Comparison of ENCODE assay signal across 33 cellular contexts in the genomic region with DNA sequence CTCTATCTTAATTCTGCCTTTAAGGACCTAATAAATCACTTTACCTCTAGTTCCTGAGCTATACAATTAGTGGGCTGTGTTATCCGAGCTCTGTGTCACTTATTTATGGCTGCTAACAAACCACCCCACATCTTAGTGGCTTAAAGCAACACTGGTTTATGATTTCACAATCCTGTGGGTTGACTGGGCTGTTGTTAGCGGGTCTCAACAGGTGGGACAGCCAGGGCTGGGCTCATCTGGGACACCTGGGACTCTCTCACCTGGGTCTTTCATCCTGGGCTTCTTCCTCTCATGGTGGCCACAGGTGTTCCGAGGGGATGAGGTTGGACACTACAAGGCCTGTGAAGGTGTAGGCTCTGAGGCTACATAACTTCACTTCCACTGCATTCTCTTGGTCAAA. TPM values are rescaled to one million over a fixed set of nuclear protein-coding genes. Genes with fewer than 3 reads are reported as not detected.
DNase-seq lines count a peak whose midpoint lies in the region; ATAC-seq and TF ChIP-seq lines count a peak whose summit lies in the region.
"Had no signal": no experiment of that assay in that cellular context is flagged by ENCODE, and none has a peak within 500 bp of the region (broad histone marks: within the 10 kb centered on the region; RNA-seq: fewer than 3 reads in every experiment).

No MANE protein-coding gene starts in this region.

- 67% methylated on average over 3 of the region's 3 CpGs for WGBS in mammary epithelial cell (ENCODE audit: low coverage, missing lambda C conversion rate)
- no CpG with 5 or more reads among the region's 3 CpGs for WGBS in gastroesophageal sphincter (ENCODE audit: low coverage in 1 of 2), 2 donors

- DNase-seq in mammary epithelial cell (peak; percentile 19), breast epithelium (ENCODE audit: low spot score in 2 of 2) (no peak), NOMO-1 treated with dmso at 0.1 percent for 144 hours (lab: John Stamatoyannopoulos, UW; ENCODE audit: unreplicated experiment) (peak; percentile 82), medulla oblongata (ENCODE audit: extremely low spot score) (no peak), substantia nigra (lab: John Stamatoyannopoulos, UW) (no peak)
- DNase-seq: activated CD8-positive, alpha-beta memory T cell treated with anti-CD3 and anti-CD28 coated beads, Interleukin-2, amount 50 U/mL, for 48 hours; activated CD8-positive, alpha-beta T cell treated with anti-CD3 and anti-CD28 coated beads for 36 hours; activated naive CD4-positive, alpha-beta T cell treated with anti-CD3 and anti-CD28 coated beads, Interleukin-2, amount 50 U/mL, for 16 hours; amniotic stem cell; CD4-positive, CD25-positive, alpha-beta regulatory T cell; DND-41; GF-D8; KG1; kidney glomerular epithelial cell; lower lobe of right lung; MG63; mucosa of descending colon; natural killer cell; NCI-H1436; NCI-H345; NCI-H774; PC-3; SK-N-SH; stimulated activated CD4-positive, alpha-beta T cell treated with anti-CD3 and anti-CD28 coated beads, Interleukin-4, amount 100 ng/mL, for 24 hours; upper lobe of right lung had no signal

- no peak overlapping the region for H3K4me2 ChIP-seq in mammary epithelial cell (ENCODE audit: insufficient read depth, low read depth, low read length)
- H3K4me2 ChIP-seq: GM23338, hepatocyte, SK-N-SH had no signal

- intact Hi-C loops in mammary epithelial cell (cut with micrococcal nuclease), result no loop called here
- intact Hi-C loops in breast epithelium (cut with DNase I; ENCODE audit: low total_unique reads), result no loop called here
- intact Hi-C loops in dendritic cell treated with granulocyte-macrophage colony-stimulating factor and Interleukin-4, amounts not matched to agents 40 ng/mL and 50 ng/mL, for 4 days (cut with micrococcal nuclease), result no loop called here

- H3K36me3 Mint-ChIP-seq in dendritic cell treated with granulocyte-macrophage colony-stimulating factor and Interleukin-4, amounts not matched to agents 40 ng/mL and 50 ng/mL, for 4 days (ENCODE audit: low read depth), result no peaks in the 10 kb centered on the region
- H3K36me3 Mint-ChIP-seq: brain; CD4-positive, CD25-positive, alpha-beta regulatory T cell; natural killer cell had no signal

- H3K4me1 Mint-ChIP-seq in dendritic cell treated with granulocyte-macrophage colony-stimulating factor and Interleukin-4, amounts not matched to agents 40 ng/mL and 50 ng/mL, for 4 days (ENCODE audit: low read depth), result peaks cover 32% of the 10 kb centered on the region
- H3K4me1 Mint-ChIP-seq: brain had no signal

- no peaks in the 10 kb centered on the region for H3K79me2 ChIP-seq in mammary epithelial cell (ENCODE audit: insufficient read depth, low read length)
- H3K79me2 ChIP-seq: hepatocyte had no signal

- H4K20me1 ChIP-seq in mammary epithelial cell (ENCODE audit: insufficient read depth, low read length), result no peaks in the 10 kb centered on the region

- H3K36me3 ChIP-seq in mammary epithelial cell (ENCODE audit: insufficient read depth, low read length) (no peaks in the 10 kb centered on the region), breast epithelium (no peaks in the 10 kb centered on the region), gastroesophageal sphincter (no peaks in the 10 kb centered on the region)
- H3K36me3 ChIP-seq: lower lobe of right lung, MG63, upper lobe of right lung had no signal

- BruUV-seq in mammary epithelial cell (replicated peaks; lab: Mats Ljungman, UMichigan), result no TSS peak

- peaks cover 9% of the 10 kb centered on the region for H3K27me3 Mint-ChIP-seq in dendritic cell treated with granulocyte-macrophage colony-stimulating factor and Interleukin-4, amounts not matched to agents 40 ng/mL and 50 ng/mL, for 4 days
- H3K27me3 Mint-ChIP-seq: activated CD8-positive, alpha-beta T cell treated with anti-CD3 and anti-CD28 coated beads for 36 hours; CD4-positive, CD25-positive, alpha-beta regulatory T cell had no signal

- H2AFZ ChIP-seq in mammary epithelial cell (ENCODE audit: low read depth, low read length), result no peak overlapping the region
- H2AFZ ChIP-seq: GM23338, hepatocyte had no signal

- H3K9ac ChIP-seq in mammary epithelial cell (ENCODE audit: insufficient read depth, low read length), result no peak overlapping the region
- H3K9ac ChIP-seq: SK-N-SH had no signal

- CTCF ChIA-PET in mammary epithelial cell (lab: Charles Lee; ENCODE audit: low non-redundant PET), result no interaction called here

- peak overlapping the region; percentile 40 for H3K27ac Mint-ChIP-seq in dendritic cell treated with granulocyte-macrophage colony-stimulating factor and Interleukin-4, amounts not matched to agents 40 ng/mL and 50 ng/mL, for 4 days
- H3K27ac Mint-ChIP-seq: activated CD8-positive, alpha-beta T cell treated with anti-CD3 and anti-CD28 coated beads for 36 hours; activated T-helper 1 cell treated with anti-CD3 and anti-CD28 coated beads, Interleukin-12 subunit alpha, Interleukin-12 subunit beta, Interleukin-2, Interleukin-4 antibody, amounts not matched to agents 30 ng/mL and 10 ng/mL and 1 ng/mL, durations not matched to agents 14 hours and 24 hours and 36 hours; GM23338; natural killer cell; T-helper 1 cell treated with Interleukin-12 subunit alpha and Interleukin-12 subunit beta and Interleukin-4 antibody, amounts not matched to agents 30 μg/mL and 1 μg/mL, for 36 hours had no signal

- no peaks in the 10 kb centered on the region for H3K9me3 ChIP-seq in mammary epithelial cell (replicated peaks; ENCODE audit: insufficient read depth, low read length)
- no peaks in the 10 kb centered on the region for H3K9me3 ChIP-seq in breast epithelium
- H3K9me3 ChIP-seq in gastroesophageal sphincter, result no peaks in the 10 kb centered on the region
- H3K9me3 ChIP-seq: lower lobe of right lung, mucosa of descending colon, SK-N-SH, upper lobe of right lung had no signal

- no peak overlapping the region for H3K4me3 ChIP-seq in mammary epithelial cell (replicated peaks in 1 of 3; ENCODE audit: insufficient read depth in 1 of 3, low read depth in 2 of 3, low read length in 3 of 3)
- H3K4me3 ChIP-seq in breast epithelium, result no peak overlapping the region
- no peak overlapping the region for H3K4me3 ChIP-seq in gastroesophageal sphincter
- H3K4me3 ChIP-seq: GM23338, hepatocyte, lower lobe of right lung, MG63, mucosa of descending colon, upper lobe of right lung had no signal

- dilution Hi-C loops in mammary epithelial cell (cut with HindIII; ENCODE audit: low sequenced_read_pairs), result no loop called here

- no peak for TF ChIP-seq EP300 in gastroesophageal sphincter (IDR thresholded peaks at IDR 0.05)

- H3K4me1 ChIP-seq in mammary epithelial cell (ENCODE audit: insufficient read depth, low read length) (peaks cover 2% of the 10 kb centered on the region), breast epithelium (no peaks in the 10 kb centered on the region), gastroesophageal sphincter (no peaks in the 10 kb centered on the region)
- H3K4me1 ChIP-seq: lower lobe of right lung, upper lobe of right lung had no signal

- H3K9me3 Mint-ChIP-seq in dendritic cell treated with granulocyte-macrophage colony-stimulating factor and Interleukin-4, amounts not matched to agents 40 ng/mL and 50 ng/mL, for 4 days, result no peaks in the 10 kb centered on the region
- H3K9me3 Mint-ChIP-seq: activated CD8-positive, alpha-beta T cell treated with anti-CD3 and anti-CD28 coated beads for 36 hours; activated T-helper 1 cell treated with anti-CD3 and anti-CD28 coated beads, Interleukin-12 subunit alpha, Interleukin-12 subunit beta, Interleukin-2, Interleukin-4 antibody, amounts not matched to agents 30 ng/mL and 10 ng/mL and 1 ng/mL, durations not matched to agents 14 hours and 24 hours and 36 hours; natural killer cell; T-helper 1 cell treated with Interleukin-12 subunit alpha and Interleukin-12 subunit beta and Interleukin-4 antibody, amounts not matched to agents 30 μg/mL and 1 μg/mL, for 36 hours had no signal

- TF ChIP-seq POLR2A in breast epithelium (IDR thresholded peaks at IDR 0.05) (no peak), gastroesophageal sphincter (IDR thresholded peaks at IDR 0.05) (no peak)

- in situ Hi-C loops in mammary epithelial cell (cut with MboI; ENCODE audit: low sequenced_read_pairs in 2 of 2), result no loop called here

- H3K27ac ChIP-seq in mammary epithelial cell (ENCODE audit: insufficient read depth, low read depth, low read length) (no peak overlapping the region), breast epithelium (no peak overlapping the region), gastroesophageal sphincter (no peak overlapping the region), substantia nigra (ENCODE audit: low read depth, low read length, poor library complexity, severe bottlenecking) (no peak overlapping the region)
- H3K27ac ChIP-seq: hepatocyte, lower lobe of right lung, upper lobe of right lung had no signal

- ATAC-seq in gastroesophageal sphincter, result no peak
- ATAC-seq in GM19023 (IDR thresholded peaks at IDR 0.05; ENCODE audit: unreplicated experiment), result no peak
- ATAC-seq: activated CD8-positive, alpha-beta T cell treated with anti-CD3 and anti-CD28 coated beads for 36 hours; GM23338; mucosa of descending colon; natural killer cell; PC-3; upper lobe of right lung had no signal

- H3K27me3 ChIP-seq in mammary epithelial cell (ENCODE audit: insufficient read depth, low read length) (no peaks in the 10 kb centered on the region), breast epithelium (no peaks in the 10 kb centered on the region), gastroesophageal sphincter (peaks cover 5% of the 10 kb centered on the region)
- H3K27me3 ChIP-seq: hepatocyte, MG63, upper lobe of right lung had no signal

- TF ChIP-seq CTCF in mammary epithelial cell (conservative IDR thresholded peaks at IDR 0.05 in 1 of 2, IDR thresholded peaks at IDR 0.05 in 1 of 2; ENCODE audit: extremely low read depth in 1 of 2, insufficient read depth in 1 of 2, low read depth in 1 of 2, low read length in 2 of 2) (no peak), breast epithelium (IDR thresholded peaks at IDR 0.05) (no peak), gastroesophageal sphincter (IDR thresholded peaks at IDR 0.05) (no peak)

- H3K4me3 Mint-ChIP-seq in dendritic cell treated with granulocyte-macrophage colony-stimulating factor and Interleukin-4, amounts not matched to agents 40 ng/mL and 50 ng/mL, for 4 days, result no peak overlapping the region
- H3K4me3 Mint-ChIP-seq: activated T-helper 1 cell treated with anti-CD3 and anti-CD28 coated beads, Interleukin-12 subunit alpha, Interleukin-12 subunit beta, Interleukin-2, Interleukin-4 antibody, amounts not matched to agents 30 ng/mL and 10 ng/mL and 1 ng/mL, durations not matched to agents 14 hours and 24 hours and 36 hours; brain; GM23338; natural killer cell; T-helper 1 cell treated with Interleukin-12 subunit alpha and Interleukin-12 subunit beta and Interleukin-4 antibody, amounts not matched to agents 30 μg/mL and 1 μg/mL, for 36 hours had no signal

RNA-seq across cellular contexts. Expression of gene CHST2, which starts 35.8 kb away (rescaled TPM):
- 10 to 100 TPM; 12.4 to 17.0 TPM for total RNA-seq in mammary epithelial cell
- polyA plus RNA-seq in mammary epithelial cell, result 2.9 TPM
- polyA minus RNA-seq in mammary epithelial cell, result 0.26 TPM
- total RNA-seq in breast epithelium, result 1 to 10 TPM; 3.0 to 6.9 (median 4.5) TPM
- 1 to 10 TPM; 1.6 to 9.8 (median 5.1) TPM for total RNA-seq in gastroesophageal sphincter

Comparison
In these comparisons a context has a peak if more than half of its experiments do, and no peak if none do; other contexts are left out.
1. DNase-seq: peak in mammary epithelial cell (single experiment) and NOMO-1 treated with dmso at 0.1 percent for 144 hours (single experiment); none in breast epithelium (0 of 2), medulla oblongata (single experiment) and substantia nigra (0 of 49).